Comparison of ENCODE assay signal across 23 cellular contexts in genomic region chr12:69342407-69342806, GRCh38. TPM values are rescaled to one million over a fixed set of nuclear protein-coding genes. Genes with fewer than 3 reads are reported as not detected.
"Had no signal": no experiment of that assay in that cellular context is flagged by ENCODE, and none has a peak within 500 bp of the region (broad histone marks: within the 10 kb centered on the region; RNA-seq: fewer than 3 reads in every experiment).

No MANE protein-coding gene starts in this region.

- H3K9me3 Mint-ChIP-seq: naive thymus-derived CD8-positive, alpha-beta T cell; stimulated activated naive B cell treated with anti-CD40 and anti-IgM and Interleukin-4, amounts not matched to agents 10 μg/mL and 1 μg/mL and 100 μg/mL, for 72 hours; stimulated activated naive CD8-positive, alpha-beta T cell treated with anti-CD3 and anti-CD28 coated beads, Interleukin-15, amount 100 ng/mL, for 72 hours had no signal

- H3K27ac Mint-ChIP-seq: progenitor cell of endocrine pancreas; stimulated activated naive B cell treated with anti-CD40 and anti-IgM and Interleukin-4, amounts not matched to agents 10 μg/mL and 1 μg/mL and 100 μg/mL, for 72 hours; stimulated activated naive CD8-positive, alpha-beta T cell treated with anti-CD3 and anti-CD28 coated beads, Interleukin-15, amount 100 ng/mL, for 72 hours had no signal

- H3K27me3 ChIP-seq: gastrocnemius medialis, heart right ventricle, ovary, sigmoid colon, transverse colon had no signal

- ATAC-seq: esophagus mucosa; gastrocnemius medialis; heart right ventricle; naive thymus-derived CD8-positive, alpha-beta T cell; stimulated activated naive B cell treated with anti-CD40 and anti-IgM and Interleukin-4, amounts not matched to agents 10 μg/mL and 1 μg/mL and 100 μg/mL, for 72 hours; stimulated activated naive CD8-positive, alpha-beta T cell treated with anti-CD3 and anti-CD28 coated beads, Interleukin-15, amount 100 ng/mL, for 72 hours had no signal

- H3K4me1 Mint-ChIP-seq: stimulated activated naive CD8-positive, alpha-beta T cell treated with anti-CD3 and anti-CD28 coated beads, Interleukin-15, amount 100 ng/mL, for 72 hours had no signal

- FAIRE-seq: endometrium, islet of Langerhans had no signal

- DNase-seq: cortex of kidney; effector memory CD4-positive, alpha-beta T cell; gastrocnemius medialis; heart right ventricle; hypothalamus; kidney glomerular epithelial cell; naive thymus-derived CD8-positive, alpha-beta T cell; ovary; retina; sigmoid colon; stimulated activated CD4-positive, alpha-beta T cell treated with anti-CD3 and anti-CD28 coated beads, Interleukin-2, amount 100 ng/mL, for 24 hours; stimulated activated CD4-positive, alpha-beta T cell treated with anti-CD3 and anti-CD28 coated beads, Interleukin-4, amount 100 ng/mL, for 4 hours; stimulated activated naive B cell treated with anti-CD40 and anti-IgM and Interleukin-4, amounts not matched to agents 10 μg/mL and 1 μg/mL and 100 μg/mL, for 72 hours; stimulated activated naive CD8-positive, alpha-beta T cell treated with anti-CD3 and anti-CD28 coated beads, Interleukin-15, amount 100 ng/mL, for 72 hours; transverse colon had no signal

- H3K4me1 ChIP-seq: gastrocnemius medialis, sigmoid colon had no signal

- H3K4me3 ChIP-seq: gastrocnemius medialis, heart right ventricle, ovary, sigmoid colon, skin epidermis, thoracic aorta, transverse colon had no signal

- H3K27ac ChIP-seq: gastrocnemius medialis, ovary, sigmoid colon, thoracic aorta, transverse colon had no signal

- H3K36me3 ChIP-seq: gastrocnemius medialis, heart right ventricle, ovary, sigmoid colon, thoracic aorta, transverse colon had no signal

- H3K4me3 Mint-ChIP-seq: naive thymus-derived CD8-positive, alpha-beta T cell; stimulated activated naive B cell treated with anti-CD40 and anti-IgM and Interleukin-4, amounts not matched to agents 10 μg/mL and 1 μg/mL and 100 μg/mL, for 72 hours; stimulated activated naive CD8-positive, alpha-beta T cell treated with anti-CD3 and anti-CD28 coated beads, Interleukin-15, amount 100 ng/mL, for 72 hours had no signal

- H3K9me3 ChIP-seq: gastrocnemius medialis, heart right ventricle, ovary, sigmoid colon, thoracic aorta, transverse colon had no signal

- H3K36me3 Mint-ChIP-seq: naive thymus-derived CD8-positive, alpha-beta T cell; stimulated activated naive B cell treated with anti-CD40 and anti-IgM and Interleukin-4, amounts not matched to agents 10 μg/mL and 1 μg/mL and 100 μg/mL, for 72 hours had no signal

- H3K27me3 Mint-ChIP-seq: progenitor cell of endocrine pancreas; stimulated activated naive B cell treated with anti-CD40 and anti-IgM and Interleukin-4, amounts not matched to agents 10 μg/mL and 1 μg/mL and 100 μg/mL, for 72 hours had no signal

RNA-seq across cellular contexts. Expression of gene LYZ, which starts 5.8 kb away (rescaled TPM):
- total RNA-seq: fibroblast of villous mesenchyme, lung microvascular endothelial cell had no signal
